ENCODE assay signal across 1 cellular context in the genomic region with DNA sequence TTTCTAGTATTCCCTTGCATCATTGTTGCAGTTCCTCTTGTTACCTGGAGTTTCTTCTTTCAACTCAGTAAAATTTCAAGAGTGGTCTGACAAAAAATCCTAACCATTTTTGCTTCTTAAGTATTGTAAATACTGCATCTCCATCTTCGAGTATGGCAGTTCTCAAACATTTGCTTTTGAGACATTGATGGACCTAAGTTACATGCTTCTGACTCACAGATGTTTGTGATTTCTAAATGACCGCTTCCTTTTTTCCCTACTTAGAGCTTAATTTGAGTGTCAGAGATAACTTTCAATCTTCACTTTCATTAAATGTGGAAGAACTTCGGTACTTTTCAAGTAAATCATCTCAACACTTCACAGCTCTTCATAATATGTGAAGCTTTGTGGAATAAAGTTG.
TF ChIP-seq lines count a peak whose summit lies in the region.

No MANE protein-coding gene starts in this region.

TF ChIP-seq in HepG2, 621 proteins besides CTCF, POLR2A, EP300 and RAD21:
- TF ChIP-seq, protein P1, sequence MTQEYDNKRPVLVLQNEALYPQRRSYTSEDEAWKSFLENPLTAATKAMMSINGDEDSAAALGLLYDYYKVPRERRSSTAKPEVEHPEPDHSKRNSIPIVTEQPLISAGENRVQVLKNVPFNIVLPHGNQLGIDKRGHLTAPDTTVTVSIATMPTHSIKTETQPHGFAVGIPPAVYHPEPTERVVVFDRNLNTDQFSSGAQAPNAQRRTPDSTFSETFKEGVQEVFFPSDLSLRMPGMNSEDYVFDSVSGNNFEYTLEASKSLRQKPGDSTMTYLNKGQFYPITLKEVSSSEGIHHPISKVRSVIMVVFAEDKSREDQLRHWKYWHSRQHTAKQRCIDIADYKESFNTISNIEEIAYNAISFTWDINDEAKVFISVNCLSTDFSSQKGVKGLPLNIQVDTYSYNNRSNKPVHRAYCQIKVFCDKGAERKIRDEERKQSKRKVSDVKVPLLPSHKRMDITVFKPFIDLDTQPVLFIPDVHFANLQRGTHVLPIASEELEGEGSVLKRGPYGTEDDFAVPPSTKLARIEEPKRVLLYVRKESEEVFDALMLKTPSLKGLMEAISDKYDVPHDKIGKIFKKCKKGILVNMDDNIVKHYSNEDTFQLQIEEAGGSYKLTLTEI (CRISPR knock-in tag; conservative IDR thresholded peaks at IDR 0.05): no peak
- TF ChIP-seq ZNF841 (CRISPR knock-in tag; IDR thresholded peaks at IDR 0.05; ENCODE audit: borderline replicate concordance): no peak
- no peak for TF ChIP-seq ZNF7 (CRISPR knock-in tag; IDR thresholded peaks at IDR 0.05)
- no peak for TF ChIP-seq ZMYM2 (CRISPR knock-in tag; IDR thresholded peaks at IDR 0.05)
- no peak for TF ChIP-seq NFIC (IDR thresholded peaks at IDR 0.05; ENCODE audit: low read length)
- no peak for TF ChIP-seq KMT2B (CRISPR knock-in tag; IDR thresholded peaks at IDR 0.05)
- no peak for TF ChIP-seq NFE2L2 (IDR thresholded peaks at IDR 0.05; ENCODE audit: low read length)
- no peak for TF ChIP-seq DR1 (CRISPR knock-in tag; IDR thresholded peaks at IDR 0.05)
- no peak for TF ChIP-seq ZNF501 (CRISPR knock-in tag; IDR thresholded peaks at IDR 0.05)
- no peak for TF ChIP-seq ZNF619 (CRISPR knock-in tag; IDR thresholded peaks at IDR 0.05)
- no peak for TF ChIP-seq HOXA3 (CRISPR knock-in tag; IDR thresholded peaks at IDR 0.05)
- no peak for TF ChIP-seq ZKSCAN5 (CRISPR knock-in tag; IDR thresholded peaks at IDR 0.05)
- TF ChIP-seq ZNF205 (CRISPR knock-in tag; IDR thresholded peaks at IDR 0.05): no peak
- TF ChIP-seq ZNF879 (CRISPR knock-in tag; IDR thresholded peaks at IDR 0.05): no peak
- TF ChIP-seq ZSCAN29 (CRISPR knock-in tag; conservative IDR thresholded peaks at IDR 0.05): no peak
- TF ChIP-seq, protein P2, sequence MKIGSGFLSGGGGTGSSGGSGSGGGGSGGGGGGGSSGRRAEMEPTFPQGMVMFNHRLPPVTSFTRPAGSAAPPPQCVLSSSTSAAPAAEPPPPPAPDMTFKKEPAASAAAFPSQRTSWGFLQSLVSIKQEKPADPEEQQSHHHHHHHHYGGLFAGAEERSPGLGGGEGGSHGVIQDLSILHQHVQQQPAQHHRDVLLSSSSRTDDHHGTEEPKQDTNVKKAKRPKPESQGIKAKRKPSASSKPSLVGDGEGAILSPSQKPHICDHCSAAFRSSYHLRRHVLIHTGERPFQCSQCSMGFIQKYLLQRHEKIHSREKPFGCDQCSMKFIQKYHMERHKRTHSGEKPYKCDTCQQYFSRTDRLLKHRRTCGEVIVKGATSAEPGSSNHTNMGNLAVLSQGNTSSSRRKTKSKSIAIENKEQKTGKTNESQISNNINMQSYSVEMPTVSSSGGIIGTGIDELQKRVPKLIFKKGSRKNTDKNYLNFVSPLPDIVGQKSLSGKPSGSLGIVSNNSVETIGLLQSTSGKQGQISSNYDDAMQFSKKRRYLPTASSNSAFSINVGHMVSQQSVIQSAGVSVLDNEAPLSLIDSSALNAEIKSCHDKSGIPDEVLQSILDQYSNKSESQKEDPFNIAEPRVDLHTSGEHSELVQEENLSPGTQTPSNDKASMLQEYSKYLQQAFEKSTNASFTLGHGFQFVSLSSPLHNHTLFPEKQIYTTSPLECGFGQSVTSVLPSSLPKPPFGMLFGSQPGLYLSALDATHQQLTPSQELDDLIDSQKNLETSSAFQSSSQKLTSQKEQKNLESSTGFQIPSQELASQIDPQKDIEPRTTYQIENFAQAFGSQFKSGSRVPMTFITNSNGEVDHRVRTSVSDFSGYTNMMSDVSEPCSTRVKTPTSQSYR (CRISPR knock-in tag; IDR thresholded peaks at IDR 0.05; ENCODE audit: borderline replicate concordance): no peak
- TF ChIP-seq, protein P3, sequence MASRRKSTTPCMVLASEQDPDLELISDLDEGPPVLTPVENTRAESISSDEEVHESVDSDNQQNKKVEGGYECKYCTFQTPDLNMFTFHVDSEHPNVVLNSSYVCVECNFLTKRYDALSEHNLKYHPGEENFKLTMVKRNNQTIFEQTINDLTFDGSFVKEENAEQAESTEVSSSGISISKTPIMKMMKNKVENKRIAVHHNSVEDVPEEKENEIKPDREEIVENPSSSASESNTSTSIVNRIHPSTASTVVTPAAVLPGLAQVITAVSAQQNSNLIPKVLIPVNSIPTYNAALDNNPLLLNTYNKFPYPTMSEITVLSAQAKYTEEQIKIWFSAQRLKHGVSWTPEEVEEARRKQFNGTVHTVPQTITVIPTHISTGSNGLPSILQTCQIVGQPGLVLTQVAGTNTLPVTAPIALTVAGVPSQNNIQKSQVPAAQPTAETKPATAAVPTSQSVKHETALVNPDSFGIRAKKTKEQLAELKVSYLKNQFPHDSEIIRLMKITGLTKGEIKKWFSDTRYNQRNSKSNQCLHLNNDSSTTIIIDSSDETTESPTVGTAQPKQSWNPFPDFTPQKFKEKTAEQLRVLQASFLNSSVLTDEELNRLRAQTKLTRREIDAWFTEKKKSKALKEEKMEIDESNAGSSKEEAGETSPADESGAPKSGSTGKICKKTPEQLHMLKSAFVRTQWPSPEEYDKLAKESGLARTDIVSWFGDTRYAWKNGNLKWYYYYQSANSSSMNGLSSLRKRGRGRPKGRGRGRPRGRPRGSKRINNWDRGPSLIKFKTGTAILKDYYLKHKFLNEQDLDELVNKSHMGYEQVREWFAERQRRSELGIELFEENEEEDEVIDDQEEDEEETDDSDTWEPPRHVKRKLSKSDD (CRISPR knock-in tag; IDR thresholded peaks at IDR 0.05; ENCODE audit: low read depth): no peak
- no peak for TF ChIP-seq POLR2AphosphoS5 (IDR thresholded peaks at IDR 0.05; ENCODE audit: low read depth, low read length)
